Comparison of ENCODE assay signal across 15 cellular contexts in the genomic region with DNA sequence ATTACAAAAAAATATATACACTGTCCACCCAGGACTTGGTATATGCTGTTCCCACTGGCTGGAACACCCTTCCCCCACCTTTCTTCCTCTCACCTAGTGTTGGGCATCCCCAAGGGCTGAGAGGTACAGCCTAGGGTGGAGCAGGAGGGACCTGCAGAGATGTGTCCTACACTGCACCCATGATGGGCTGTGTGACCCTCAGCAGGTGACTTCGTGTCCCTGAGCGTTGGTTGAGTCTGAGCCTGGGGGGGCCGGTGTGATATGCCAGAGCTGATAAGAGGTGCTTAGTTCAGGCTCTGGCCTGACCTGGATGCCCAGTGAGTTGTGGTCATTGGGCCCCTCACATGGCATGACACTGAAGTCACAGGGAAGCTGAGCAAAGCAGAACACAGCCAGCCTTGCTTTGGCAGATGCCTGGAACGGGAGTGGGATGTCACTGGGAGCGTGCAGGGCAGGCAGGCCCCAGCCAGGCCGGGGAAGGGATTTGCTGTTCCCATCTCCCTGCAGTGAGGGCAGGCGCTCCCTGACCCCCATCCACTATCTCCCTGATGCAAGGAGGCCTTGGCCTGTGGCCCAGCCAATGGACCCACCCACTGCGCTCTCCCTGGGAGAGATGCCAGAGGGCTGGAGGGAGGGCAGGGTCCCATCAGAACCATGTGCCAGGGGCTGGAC.
A peak's percentile ranks its signal among the peaks of the same experiment; 100 is the strongest.
DNase-seq lines count a peak whose midpoint lies in the region; ATAC-seq and TF ChIP-seq lines count a peak whose summit lies in the region.
"Had no signal": no experiment of that assay in that cellular context is flagged by ENCODE, and none has a peak within 500 bp of the region (broad histone marks: within the 10 kb centered on the region; RNA-seq: fewer than 3 reads in every experiment).

No MANE protein-coding gene starts in this region.

- peaks cover 5% of the 10 kb centered on the region for H3K9me3 Mint-ChIP-seq in stimulated activated memory B cell treated with anti-CD40 and anti-IgM and Interleukin-4, amounts not matched to agents 10 μg/mL and 1 μg/mL and 100 μg/mL, for 72 hours
- peaks cover 5% of the 10 kb centered on the region for H3K9me3 Mint-ChIP-seq in activated T-cell treated with anti-CD3 and anti-CD28 coated beads, Interleukin-2, amount 50 U/mL, for 4 hours

- H3K27me3 Mint-ChIP-seq in stimulated activated memory B cell treated with anti-CD40 and anti-IgM and Interleukin-4, amounts not matched to agents 10 μg/mL and 1 μg/mL and 100 μg/mL, for 72 hours: peaks cover 26% of the 10 kb centered on the region
- peaks cover 14% of the 10 kb centered on the region for H3K27me3 Mint-ChIP-seq in activated T-cell treated with anti-CD3 and anti-CD28 coated beads, Interleukin-2, amount 50 U/mL, for 4 hours (ENCODE audit: low read depth)

- DNase-seq in RWPE2 (ENCODE audit: low spot score): no peak
- peak in 2 of 3 donors; percentile 38 to 52 for DNase-seq in right lobe of liver
- no peak for DNase-seq in activated T-cell treated with anti-CD3 and anti-CD28 coated beads, Interleukin-2, amount 50 U/mL, for 4 hours
- no peak for DNase-seq in cortex of kidney (lab: John Stamatoyannopoulos, UW)
- no peak for DNase-seq in activated CD4-positive, CD25-positive, alpha-beta regulatory T cell (lab: John Stamatoyannopoulos, UW)
- DNase-seq: activated CD4-positive, alpha-beta T cell treated with anti-CD3 and anti-CD28 coated beads for 48 hours; activated effector memory CD4-positive, alpha-beta T cell treated with anti-CD3 and anti-CD28 coated beads, Interleukin-2, amount 50 U/mL, for 16 hours; CD4-positive, CD25-positive, alpha-beta regulatory T cell; midbrain; NCI-H146; NK-92 treated with Interleukin-12 subunit alpha and Interleukin-12 subunit beta, amount 100 ng/mL, for 24 hours; spleen had no signal

- H3K4me1 ChIP-seq in RWPE2 (ENCODE audit: insufficient read depth, poor library complexity, severe bottlenecking): peaks cover 15% of the 10 kb centered on the region
- H3K4me1 ChIP-seq in right lobe of liver: no peaks in the 10 kb centered on the region

- H3K4me3 ChIP-seq in RWPE2 (ENCODE audit: severe bottlenecking) (no peak overlapping the region), right lobe of liver (no peak overlapping the region)
- H3K4me3 ChIP-seq: spleen had no signal

- H3K4me1 Mint-ChIP-seq in stimulated activated memory B cell treated with anti-CD40 and anti-IgM and Interleukin-4, amounts not matched to agents 10 μg/mL and 1 μg/mL and 100 μg/mL, for 72 hours: no peaks in the 10 kb centered on the region
- H3K4me1 Mint-ChIP-seq in activated T-cell treated with anti-CD3 and anti-CD28 coated beads, Interleukin-2, amount 50 U/mL, for 4 hours (ENCODE audit: low read depth): no peaks in the 10 kb centered on the region
- H3K4me1 Mint-ChIP-seq: CD4-positive, CD25-positive, alpha-beta regulatory T cell had no signal

- no peaks in the 10 kb centered on the region for H3K27me3 ChIP-seq in RWPE2 (ENCODE audit: insufficient read depth, poor library complexity, severe bottlenecking)
- H3K27me3 ChIP-seq in right lobe of liver: no peaks in the 10 kb centered on the region
- H3K27me3 ChIP-seq: spleen had no signal

- TF ChIP-seq POLR2A in right lobe of liver (IDR thresholded peaks at IDR 0.05): no peak

- 23% methylated on average over 5 of the region's 8 CpGs for WGBS in right lobe of liver (ENCODE audit: insufficient coverage, low coverage, low lambda C conversion rate, missing lambda C conversion rate)

- intact Hi-C loops in right lobe of liver (cut with DNase I): no loop called here

- no peak overlapping the region for H3K27ac Mint-ChIP-seq in stimulated activated memory B cell treated with anti-CD40 and anti-IgM and Interleukin-4, amounts not matched to agents 10 μg/mL and 1 μg/mL and 100 μg/mL, for 72 hours
- H3K27ac Mint-ChIP-seq: CD4-positive, CD25-positive, alpha-beta regulatory T cell had no signal

- no peak for TF ChIP-seq CTCF in RWPE2 (IDR thresholded peaks at IDR 0.05; ENCODE audit: poor library complexity, severe bottlenecking)
- TF ChIP-seq CTCF in right lobe of liver (IDR thresholded peaks at IDR 0.05): no peak

- H3K36me3 Mint-ChIP-seq in stimulated activated memory B cell treated with anti-CD40 and anti-IgM and Interleukin-4, amounts not matched to agents 10 μg/mL and 1 μg/mL and 100 μg/mL, for 72 hours: no peaks in the 10 kb centered on the region
- H3K36me3 Mint-ChIP-seq in activated T-cell treated with anti-CD3 and anti-CD28 coated beads, Interleukin-2, amount 50 U/mL, for 4 hours (ENCODE audit: insufficient read depth): no peaks in the 10 kb centered on the region
- H3K36me3 Mint-ChIP-seq: CD4-positive, CD25-positive, alpha-beta regulatory T cell had no signal

- H3K9me3 ChIP-seq in RWPE2 (ENCODE audit: severe bottlenecking): no peaks in the 10 kb centered on the region
- no peaks in the 10 kb centered on the region for H3K9me3 ChIP-seq in right lobe of liver

- H3K4me3 Mint-ChIP-seq in stimulated activated memory B cell treated with anti-CD40 and anti-IgM and Interleukin-4, amounts not matched to agents 10 μg/mL and 1 μg/mL and 100 μg/mL, for 72 hours: no peak overlapping the region
- H3K4me3 Mint-ChIP-seq in activated T-cell treated with anti-CD3 and anti-CD28 coated beads, Interleukin-2, amount 50 U/mL, for 4 hours: no peak overlapping the region
- H3K4me3 Mint-ChIP-seq: CD4-positive, CD25-positive, alpha-beta regulatory T cell had no signal

- ATAC-seq in RWPE2 (ENCODE audit: low read depth): peak; percentile 63
- ATAC-seq in esophagus mucosa: peak; percentile 46
- peak; percentile 56 to 76 (median 56) for ATAC-seq in right lobe of liver
- peak; percentile 48 for ATAC-seq in stimulated activated memory B cell treated with anti-CD40 and anti-IgM and Interleukin-4, amounts not matched to agents 10 μg/mL and 1 μg/mL and 100 μg/mL, for 72 hours
- ATAC-seq in activated T-cell treated with anti-CD3 and anti-CD28 coated beads, Interleukin-2, amount 50 U/mL, for 4 hours: no peak
- no peak for ATAC-seq in HG03025 (IDR thresholded peaks at IDR 0.05; ENCODE audit: low FRiP score, unreplicated experiment)

- H3K27ac ChIP-seq in RWPE2 (ENCODE audit: poor library complexity, severe bottlenecking) (peak overlapping the region; percentile 56), right lobe of liver (no peak overlapping the region)

- no peaks in the 10 kb centered on the region for H3K36me3 ChIP-seq in RWPE2 (ENCODE audit: low read depth)
- H3K36me3 ChIP-seq in right lobe of liver: no peaks in the 10 kb centered on the region
- H3K36me3 ChIP-seq: spleen had no signal

Comparison
In these comparisons a context has a peak if more than half of its experiments do, and no peak if none do; other contexts are left out.
1. ATAC-seq: peak in RWPE2 (single experiment), esophagus mucosa (single experiment), right lobe of liver (4 of 4) and stimulated activated memory B cell treated with anti-CD40 and anti-IgM and Interleukin-4, amounts not matched to agents 10 μg/mL and 1 μg/mL and 100 μg/mL, for 72 hours (single experiment); none in activated T-cell treated with anti-CD3 and anti-CD28 coated beads, Interleukin-2, amount 50 U/mL, for 4 hours (0 of 2) and HG03025 (single experiment).
2. DNase-seq: peak in right lobe of liver (2 of 3); none in RWPE2 (single experiment), activated T-cell treated with anti-CD3 and anti-CD28 coated beads, Interleukin-2, amount 50 U/mL, for 4 hours (single experiment), cortex of kidney (single experiment) and activated CD4-positive, CD25-positive, alpha-beta regulatory T cell (0 of 4).